14 cellular contexts compared by ENCODE assay signal in genomic region chr4:26032142-26032541, GRCh38.
DNase-seq lines count a peak whose midpoint lies in the region; ATAC-seq and TF ChIP-seq lines count a peak whose summit lies in the region.
"Had no signal": no experiment of that assay in that cellular context is flagged by ENCODE, and none has a peak within 500 bp of the region (broad histone marks: within the 10 kb centered on the region; RNA-seq: fewer than 3 reads in every experiment).

No MANE protein-coding gene starts in this region.

- intact Hi-C loops in left ventricle myocardium inferior (cut with micrococcal nuclease) (no loop called here), Right ventricle myocardium superior (cut with DNase I) (no loop called here), lower lobe of right lung (cut with DNase I) (no loop called here), head of caudate nucleus (cut with DNase I) (no loop called here)

- H3K36me3 ChIP-seq in left ventricle myocardium inferior (no peaks in the 10 kb centered on the region), mucosa of rectum (ENCODE audit: control insufficient read depth in 2 of 2, insufficient read depth in 2 of 2, low read length in 2 of 2) (no peaks in the 10 kb centered on the region), lower lobe of right lung (no peaks in the 10 kb centered on the region)
- H3K36me3 ChIP-seq: tibial nerve had no signal

- H3K4me3 ChIP-seq in left ventricle myocardium inferior = no peak overlapping the region
- H3K4me3 ChIP-seq in choroid plexus epithelial cell (ENCODE audit: low read depth, low read length) = no peak overlapping the region
- H3K4me3 ChIP-seq in mucosa of rectum (ENCODE audit: low read length in 2 of 2) = no peak overlapping the region
- H3K4me3 ChIP-seq in lower lobe of right lung = no peak overlapping the region
- H3K4me3 ChIP-seq: psoas muscle, tibial nerve had no signal

- no peak overlapping the region for H3K9ac ChIP-seq in mucosa of rectum (ENCODE audit: low read depth in 1 of 2, low read length in 2 of 2)

- H3K9me3 ChIP-seq in left ventricle myocardium inferior (replicated peaks) = peaks cover 6% of the 10 kb centered on the region
- no peaks in the 10 kb centered on the region for H3K9me3 ChIP-seq in mucosa of rectum (ENCODE audit: control insufficient read depth in 2 of 2, low read length in 2 of 2)
- H3K9me3 ChIP-seq in lower lobe of right lung = no peaks in the 10 kb centered on the region
- H3K9me3 ChIP-seq: psoas muscle had no signal

- peaks cover 18% of the 10 kb centered on the region for H3K4me1 ChIP-seq in left ventricle myocardium inferior
- no peaks in the 10 kb centered on the region for H3K4me1 ChIP-seq in mucosa of rectum (ENCODE audit: control insufficient read depth in 2 of 2, insufficient read depth in 2 of 2, low read length in 2 of 2)
- H3K4me1 ChIP-seq in lower lobe of right lung = peaks cover 22% of the 10 kb centered on the region
- H3K4me1 ChIP-seq: psoas muscle had no signal

- DNase-seq in left ventricle myocardium inferior (no peak), Right ventricle myocardium superior (no peak), choroid plexus epithelial cell (ENCODE audit: low read depth) (peak; percentile 40), cerebellum (ENCODE audit: low spot score) (no peak), lower lobe of right lung (no peak), head of caudate nucleus (no peak)
- DNase-seq: activated CD4-positive, alpha-beta memory T cell treated with anti-CD3 and anti-CD28 coated beads, Interleukin-2, amount 10 ng/mL, durations not matched to agents 7 days and 5 days; activated naive CD4-positive, alpha-beta T cell; hypothalamus; T-helper 1 cell had no signal

- ATAC-seq in Right ventricle myocardium superior (ENCODE audit: poor library complexity) = no peak
- no peak for ATAC-seq in HG03108 (IDR thresholded peaks at IDR 0.05; ENCODE audit: unreplicated experiment)
- no peak for ATAC-seq in lower lobe of right lung

- H3K27ac ChIP-seq in left ventricle myocardium inferior (replicated peaks) = peak overlapping the region; percentile 49
- H3K27ac ChIP-seq in mucosa of rectum (ENCODE audit: low read depth in 2 of 2, low read length in 2 of 2) = peak overlapping the region; percentile 18 to 32
- H3K27ac ChIP-seq in lower lobe of right lung = no peak overlapping the region
- H3K27ac ChIP-seq: psoas muscle had no signal

- no peak for TF ChIP-seq CTCF in left ventricle myocardium inferior (IDR thresholded peaks at IDR 0.05; ENCODE audit: borderline replicate concordance)
- no peak for TF ChIP-seq CTCF in choroid plexus epithelial cell (conservative IDR thresholded peaks at IDR 0.05; ENCODE audit: low read depth, low read length)
- TF ChIP-seq CTCF in lower lobe of right lung (IDR thresholded peaks at IDR 0.05) = no peak

- H3K27me3 ChIP-seq in left ventricle myocardium inferior (ENCODE audit: low read depth) = peaks cover 23% of the 10 kb centered on the region
- no peaks in the 10 kb centered on the region for H3K27me3 ChIP-seq in mucosa of rectum (ENCODE audit: control insufficient read depth in 2 of 2, insufficient read depth in 2 of 2, low read length in 2 of 2)
- no peaks in the 10 kb centered on the region for H3K27me3 ChIP-seq in lower lobe of right lung (ENCODE audit: low read depth)
- H3K27me3 ChIP-seq: tibial nerve had no signal
